In genomic region chr4:6041794-6042193, GRCh38 we compare ENCODE assay signal across 28 cellular contexts. TPM values are rescaled to one million over a fixed set of nuclear protein-coding genes. Genes with fewer than 3 reads are reported as not detected.
DNase-seq lines count a peak whose midpoint lies in the region; ATAC-seq and TF ChIP-seq lines count a peak whose summit lies in the region.
"Had no signal": no experiment of that assay in that cellular context is flagged by ENCODE, and none has a peak within 500 bp of the region (broad histone marks: within the 10 kb centered on the region; RNA-seq: fewer than 3 reads in every experiment).

No MANE protein-coding gene starts in this region.

- peaks cover 8% of the 10 kb centered on the region for H3K4me1 Mint-ChIP-seq in activated CD8-positive, alpha-beta T cell treated with anti-CD3 and anti-CD28 coated beads for 36 hours (ENCODE audit: low read depth)
- peaks cover 12% of the 10 kb centered on the region for H3K4me1 Mint-ChIP-seq in activated CD8-positive, alpha-beta T cell treated with anti-CD3 and anti-CD28 coated beads, Interleukin-2, amount 10 ng/mL, durations not matched to agents 7 days and 5 days (ENCODE audit: low read depth)
- H3K4me1 Mint-ChIP-seq in activated T-helper 17 cell treated with anti-CD3 and anti-CD28 coated beads, Interleukin-2, amount 50 U/mL, for 72 hours, result no peaks in the 10 kb centered on the region
- peaks cover 29% of the 10 kb centered on the region for H3K4me1 Mint-ChIP-seq in stimulated activated effector memory CD8-positive, alpha-beta T cell treated with anti-CD3 and anti-CD28 coated beads, Interleukin-12 subunit alpha, Interleukin-12 subunit beta, amount 100 ng/mL, for 72 hours

- H3K27ac Mint-ChIP-seq in activated CD8-positive, alpha-beta T cell treated with anti-CD3 and anti-CD28 coated beads for 36 hours, result no peak overlapping the region
- no peak overlapping the region for H3K27ac Mint-ChIP-seq in activated CD8-positive, alpha-beta T cell treated with anti-CD3 and anti-CD28 coated beads, Interleukin-2, amount 10 ng/mL, durations not matched to agents 7 days and 5 days
- no peak overlapping the region for H3K27ac Mint-ChIP-seq in activated T-helper 17 cell treated with anti-CD3 and anti-CD28 coated beads, Interleukin-2, amount 50 U/mL, for 72 hours
- H3K27ac Mint-ChIP-seq in stimulated activated effector memory CD8-positive, alpha-beta T cell treated with anti-CD3 and anti-CD28 coated beads, Interleukin-12 subunit alpha, Interleukin-12 subunit beta, amount 100 ng/mL, for 72 hours, result peak overlapping the region; percentile 69
- H3K27ac Mint-ChIP-seq: HFFc6 had no signal

- CTCF ChIA-PET in activated CD8-positive, alpha-beta T cell treated with anti-CD3 and anti-CD28 coated beads for 36 hours (lab: Charles Lee), result no interaction called here
- CTCF ChIA-PET in activated CD8-positive, alpha-beta T cell treated with anti-CD3 and anti-CD28 coated beads, Interleukin-2, amount 10 ng/mL, durations not matched to agents 7 days and 5 days (lab: Charles Lee), result interaction anchor here (0.8 kb wide), 1 partner anchor 290 kb away, joined by 4 read pairs; no protein-coding TSS in a partner anchor

- ATAC-seq in activated CD8-positive, alpha-beta T cell treated with anti-CD3 and anti-CD28 coated beads for 36 hours, result peak; percentile 39
- ATAC-seq in activated CD8-positive, alpha-beta T cell treated with anti-CD3 and anti-CD28 coated beads, Interleukin-2, amount 10 ng/mL, durations not matched to agents 7 days and 5 days, result no peak
- peak; percentile 62 for ATAC-seq in GM18867 (IDR thresholded peaks at IDR 0.05; ENCODE audit: unreplicated experiment)
- peak; percentile 39 for ATAC-seq in activated T-helper 17 cell treated with anti-CD3 and anti-CD28 coated beads, Interleukin-2, amount 50 U/mL, for 72 hours (replicated peaks)
- ATAC-seq in stimulated activated effector memory CD8-positive, alpha-beta T cell treated with anti-CD3 and anti-CD28 coated beads, Interleukin-12 subunit alpha, Interleukin-12 subunit beta, amount 100 ng/mL, for 72 hours, result peak; percentile 63
- ATAC-seq in HG02571 (IDR thresholded peaks at IDR 0.05; ENCODE audit: unreplicated experiment), result no peak
- no peak for ATAC-seq in HG03108 (IDR thresholded peaks at IDR 0.05; ENCODE audit: unreplicated experiment)
- ATAC-seq: Panc1, SK-N-SH treated with all-trans-retinoic acid at 6 μM for 48 hours had no signal

- H3K36me3 Mint-ChIP-seq in activated CD8-positive, alpha-beta T cell treated with anti-CD3 and anti-CD28 coated beads for 36 hours (ENCODE audit: low read depth), result no peaks in the 10 kb centered on the region
- H3K36me3 Mint-ChIP-seq in activated CD8-positive, alpha-beta T cell treated with anti-CD3 and anti-CD28 coated beads, Interleukin-2, amount 10 ng/mL, durations not matched to agents 7 days and 5 days (ENCODE audit: low read depth), result no peaks in the 10 kb centered on the region
- H3K36me3 Mint-ChIP-seq in activated T-helper 17 cell treated with anti-CD3 and anti-CD28 coated beads, Interleukin-2, amount 50 U/mL, for 72 hours (ENCODE audit: low read depth), result no peaks in the 10 kb centered on the region
- H3K36me3 Mint-ChIP-seq in stimulated activated effector memory CD8-positive, alpha-beta T cell treated with anti-CD3 and anti-CD28 coated beads, Interleukin-12 subunit alpha, Interleukin-12 subunit beta, amount 100 ng/mL, for 72 hours, result peaks cover 6% of the 10 kb centered on the region
- H3K36me3 Mint-ChIP-seq: CD8-positive, alpha-beta memory T cell had no signal

- DNase-seq in activated CD8-positive, alpha-beta T cell treated with anti-CD3 and anti-CD28 coated beads for 36 hours, result no peak
- DNase-seq in activated CD8-positive, alpha-beta T cell treated with anti-CD3 and anti-CD28 coated beads, Interleukin-2, amount 10 ng/mL, durations not matched to agents 7 days and 5 days, result no peak
- DNase-seq in stimulated activated effector memory CD8-positive, alpha-beta T cell treated with anti-CD3 and anti-CD28 coated beads, Interleukin-12 subunit alpha, Interleukin-12 subunit beta, amount 100 ng/mL, for 72 hours (ENCODE audit: low spot score in 2 of 2), result no peak
- DNase-seq: AML-193; C1 segment of cervical spinal cord; Calu3; CD8-positive, alpha-beta memory T cell; DMS153; GM23248; H9; HFFc6; KBM-7; MM.1S; NCI-H1092; NCI-H1436; NCI-H1930; NCI-H774; NK-92 treated with Interleukin-12 subunit alpha and Interleukin-12 subunit beta, amount 100 ng/mL, for 24 hours; SIG-M5 had no signal

- H3K4me3 Mint-ChIP-seq in activated CD8-positive, alpha-beta T cell treated with anti-CD3 and anti-CD28 coated beads for 36 hours, result no peak overlapping the region
- no peak overlapping the region for H3K4me3 Mint-ChIP-seq in activated CD8-positive, alpha-beta T cell treated with anti-CD3 and anti-CD28 coated beads, Interleukin-2, amount 10 ng/mL, durations not matched to agents 7 days and 5 days
- no peak overlapping the region for H3K4me3 Mint-ChIP-seq in activated T-helper 17 cell treated with anti-CD3 and anti-CD28 coated beads, Interleukin-2, amount 50 U/mL, for 72 hours
- H3K4me3 Mint-ChIP-seq in stimulated activated effector memory CD8-positive, alpha-beta T cell treated with anti-CD3 and anti-CD28 coated beads, Interleukin-12 subunit alpha, Interleukin-12 subunit beta, amount 100 ng/mL, for 72 hours, result peak overlapping the region; percentile 15
- H3K4me3 Mint-ChIP-seq: CD8-positive, alpha-beta memory T cell; H9; HFFc6 had no signal

- H3K9me3 Mint-ChIP-seq in activated CD8-positive, alpha-beta T cell treated with anti-CD3 and anti-CD28 coated beads for 36 hours, result no peaks in the 10 kb centered on the region
- no peaks in the 10 kb centered on the region for H3K9me3 Mint-ChIP-seq in activated CD8-positive, alpha-beta T cell treated with anti-CD3 and anti-CD28 coated beads, Interleukin-2, amount 10 ng/mL, durations not matched to agents 7 days and 5 days (ENCODE audit: insufficient read depth)
- H3K9me3 Mint-ChIP-seq in activated T-helper 17 cell treated with anti-CD3 and anti-CD28 coated beads, Interleukin-2, amount 50 U/mL, for 72 hours, result no peaks in the 10 kb centered on the region
- H3K9me3 Mint-ChIP-seq in stimulated activated effector memory CD8-positive, alpha-beta T cell treated with anti-CD3 and anti-CD28 coated beads, Interleukin-12 subunit alpha, Interleukin-12 subunit beta, amount 100 ng/mL, for 72 hours, result no peaks in the 10 kb centered on the region
- H3K9me3 Mint-ChIP-seq: CD8-positive, alpha-beta memory T cell; H9 had no signal

- peaks cover 5% of the 10 kb centered on the region for H3K27me3 Mint-ChIP-seq in activated CD8-positive, alpha-beta T cell treated with anti-CD3 and anti-CD28 coated beads for 36 hours
- no peaks in the 10 kb centered on the region for H3K27me3 Mint-ChIP-seq in activated CD8-positive, alpha-beta T cell treated with anti-CD3 and anti-CD28 coated beads, Interleukin-2, amount 10 ng/mL, durations not matched to agents 7 days and 5 days (ENCODE audit: low read depth)
- peaks cover 14% of the 10 kb centered on the region for H3K27me3 Mint-ChIP-seq in activated T-helper 17 cell treated with anti-CD3 and anti-CD28 coated beads, Interleukin-2, amount 50 U/mL, for 72 hours

- POLR2A ChIA-PET in activated CD8-positive, alpha-beta T cell treated with anti-CD3 and anti-CD28 coated beads for 36 hours (lab: Charles Lee), result no interaction called here
- POLR2A ChIA-PET in activated CD8-positive, alpha-beta T cell treated with anti-CD3 and anti-CD28 coated beads, Interleukin-2, amount 10 ng/mL, durations not matched to agents 7 days and 5 days (lab: Charles Lee), result no interaction called here

- TF ChIP-seq CTCF in activated CD8-positive, alpha-beta T cell treated with anti-CD3 and anti-CD28 coated beads for 36 hours (IDR thresholded peaks at IDR 0.05), result no peak

- intact Hi-C loops in activated CD8-positive, alpha-beta T cell treated with anti-CD3 and anti-CD28 coated beads for 36 hours (cut with micrococcal nuclease), result no loop called here

RNA-seq across cellular contexts. Expression of gene C4orf50, which starts 23.6 kb away (rescaled TPM):
- total RNA-seq in activated CD8-positive, alpha-beta T cell treated with anti-CD3 and anti-CD28 coated beads for 36 hours, result under 1 TPM; 0.07 TPM
- under 1 TPM; 0.13 to 0.24 TPM for total RNA-seq in activated CD8-positive, alpha-beta T cell treated with anti-CD3 and anti-CD28 coated beads, Interleukin-2, amount 10 ng/mL, durations not matched to agents 7 days and 5 days
- total RNA-seq in activated T-helper 17 cell treated with anti-CD3 and anti-CD28 coated beads, Interleukin-2, amount 50 U/mL, for 72 hours, result 1 to 10 TPM in 1 of 2 donors, under 1 TPM in 1; 0.34 to 2.1 TPM
- total RNA-seq: Calu3, G401, GM23248, HFFc6, HT1080, NCI-H460 had no signal

Comparison
In these comparisons a context has a peak if more than half of its experiments do, and no peak if none do; other contexts are left out.
1. ATAC-seq: peak in activated CD8-positive, alpha-beta T cell treated with anti-CD3 and anti-CD28 coated beads for 36 hours (single experiment), GM18867 (single experiment), activated T-helper 17 cell treated with anti-CD3 and anti-CD28 coated beads, Interleukin-2, amount 50 U/mL, for 72 hours (single experiment) and stimulated activated effector memory CD8-positive, alpha-beta T cell treated with anti-CD3 and anti-CD28 coated beads, Interleukin-12 subunit alpha, Interleukin-12 subunit beta, amount 100 ng/mL, for 72 hours (single experiment); none in activated CD8-positive, alpha-beta T cell treated with anti-CD3 and anti-CD28 coated beads, Interleukin-2, amount 10 ng/mL, durations not matched to agents 7 days and 5 days (single experiment), HG02571 (single experiment) and HG03108 (single experiment).